Comparison of ENCODE assay signal across 9 cellular contexts in genomic region chr20:49824206-49824605, GRCh38. TPM values are rescaled to one million over a fixed set of nuclear protein-coding genes. Genes with fewer than 3 reads are reported as not detected.
DNase-seq lines count a peak whose midpoint lies in the region; ATAC-seq and TF ChIP-seq lines count a peak whose summit lies in the region.
"Had no signal": no experiment of that assay in that cellular context is flagged by ENCODE, and none has a peak within 500 bp of the region (broad histone marks: within the 10 kb centered on the region; RNA-seq: fewer than 3 reads in every experiment).

No MANE protein-coding gene starts in this region.

- H3K9me3 ChIP-seq in CD4-positive, alpha-beta T cell (ENCODE audit: control insufficient read depth, low read length), result no peaks in the 10 kb centered on the region
- no peaks in the 10 kb centered on the region for H3K9me3 ChIP-seq in IMR-90 (ENCODE audit: control insufficient read depth, insufficient read depth, low read length)
- no peaks in the 10 kb centered on the region for H3K9me3 ChIP-seq in psoas muscle
- no peaks in the 10 kb centered on the region for H3K9me3 ChIP-seq in tibial nerve
- H3K9me3 ChIP-seq: adrenal gland had no signal

- no peak overlapping the region for H3K18ac ChIP-seq in IMR-90 (ENCODE audit: low read depth, low read length)

- TF ChIP-seq RAD21 in IMR-90 (IDR thresholded peaks at IDR 0.05; ENCODE audit: low read length), result no peak

- peak overlapping the region; percentile 42 for H3K4me3 Mint-ChIP-seq in CD4-positive, alpha-beta T cell
- H3K4me3 Mint-ChIP-seq in central memory CD8-positive, alpha-beta T cell, result no peak overlapping the region

- H3K9me1 ChIP-seq in IMR-90 (ENCODE audit: insufficient read depth, low read length), result 0 out of 2 replicates have a peak, but pooled peaks cover 5% of the 10 kb centered on the region

- no peak overlapping the region for H2AFZ ChIP-seq in IMR-90 (replicated peaks; ENCODE audit: low read length, poor library complexity)

- H3K9ac ChIP-seq in IMR-90 (ENCODE audit: low read depth, low read length), result no peak overlapping the region

- CTCF ChIA-PET in CD4-positive, alpha-beta T cell (lab: Charles Lee), result interaction anchor here (0.7 kb wide), 1 partner anchor 21 kb away, joined by 3 read pairs; no protein-coding TSS in a partner anchor
- CTCF ChIA-PET in IMR-90 (lab: Yijun Ruan, JAX), result no interaction called here

- TF ChIP-seq POLR2A in IMR-90 (IDR thresholded peaks at IDR 0.05; ENCODE audit: low read depth, low read length), result no peak
- TF ChIP-seq POLR2A in tibial nerve (IDR thresholded peaks at IDR 0.05), result no peak

- H2BK120ac ChIP-seq in IMR-90 (ENCODE audit: low read depth, low read length), result no peak overlapping the region

- H2AK5ac ChIP-seq in IMR-90 (ENCODE audit: low read depth, low read length), result no peak overlapping the region

- H3K4me3 ChIP-seq in IMR-90 (ENCODE audit: insufficient read depth, low read depth, low read length) (no peak overlapping the region), psoas muscle (no peak overlapping the region), tibial nerve (no peak overlapping the region)
- H3K4me3 ChIP-seq: adrenal gland had no signal

- H3K4ac ChIP-seq in IMR-90 (ENCODE audit: low read depth, low read length), result no peak overlapping the region

- H4K8ac ChIP-seq in IMR-90 (ENCODE audit: low read depth in 2 of 2, low read length in 2 of 2), result no peak overlapping the region

- H3K27me3 Mint-ChIP-seq in CD4-positive, alpha-beta T cell, result no peaks in the 10 kb centered on the region
- H3K27me3 Mint-ChIP-seq in central memory CD8-positive, alpha-beta T cell, result no peaks in the 10 kb centered on the region

- H4K91ac ChIP-seq in IMR-90 (ENCODE audit: insufficient read depth, low read depth, low read length), result no peak overlapping the region

- H2BK15ac ChIP-seq in IMR-90 (ENCODE audit: low read depth, low read length), result no peak overlapping the region

- no peak for ATAC-seq in CD4-positive, alpha-beta T cell (ENCODE audit: poor library complexity)
- no peak for ATAC-seq in IMR-90 (ENCODE audit: low read depth)
- ATAC-seq in central memory CD8-positive, alpha-beta T cell (replicated peaks; ENCODE audit: extremely low read depth, poor library complexity, severe bottlenecking), result no peak
- ATAC-seq in psoas muscle, result peak in 3 of 4 donors; percentile 25 to 40 (median 37)
- ATAC-seq in HG02884 (IDR thresholded peaks at IDR 0.05; ENCODE audit: unreplicated experiment), result no peak

- H3K36me3 Mint-ChIP-seq in CD4-positive, alpha-beta T cell (ENCODE audit: low read depth), result peaks cover 72% of the 10 kb centered on the region
- H3K36me3 Mint-ChIP-seq in central memory CD8-positive, alpha-beta T cell (ENCODE audit: insufficient read depth), result peaks cover 40% of the 10 kb centered on the region

- peaks cover 5% of the 10 kb centered on the region; the same call in 1 of the 2 replicates for H4K20me1 ChIP-seq in IMR-90 (ENCODE audit: insufficient read depth, low read length)

- no peaks in the 10 kb centered on the region for H3K9me3 Mint-ChIP-seq in CD4-positive, alpha-beta T cell
- H3K9me3 Mint-ChIP-seq in central memory CD8-positive, alpha-beta T cell, result no peaks in the 10 kb centered on the region

- BruUV-seq in IMR-90 (replicated peaks; lab: Mats Ljungman, UMichigan), result no TSS peak

- H3K14ac ChIP-seq in IMR-90 (replicated peaks; ENCODE audit: low read depth, low read length), result no peak overlapping the region

- dilution Hi-C loops in IMR-90 (cut with HindIII; ENCODE audit: low sequenced_read_pairs, unreplicated experiment), result no loop called here

- H3K79me1 ChIP-seq in IMR-90 (ENCODE audit: low read depth in 1 of 2, low read length in 2 of 2), result peaks cover 5 to 22% of the 10 kb centered on the region in 2 experiments; a peak in 3 of 4 replicates

- no peak for TF ChIP-seq EP300 in tibial nerve (IDR thresholded peaks at IDR 0.05)

- no peak for TF ChIP-seq CTCF in CD4-positive, alpha-beta T cell (IDR thresholded peaks at IDR 0.05)
- TF ChIP-seq CTCF in IMR-90 (conservative IDR thresholded peaks at IDR 0.05; ENCODE audit: low read depth, low read length), result no peak
- TF ChIP-seq CTCF in psoas muscle (IDR thresholded peaks at IDR 0.05), result no peak
- TF ChIP-seq CTCF in tibial nerve (IDR thresholded peaks at IDR 0.05), result no peak

- WGBS in IMR-90 (ENCODE audit: extremely low coverage in 2 of 2, insufficient read length in 1 of 2), 2 experiments, result no CpG with 5 or more reads among the region's 2 CpGs
- 70 to 89% (median 84%) methylated on average over 2 of the region's 2 CpGs for WGBS in psoas muscle, 3 donors
- 88% methylated on average over 2 of the region's 2 CpGs for WGBS in tibial nerve, 2 donors

- H3K27ac Mint-ChIP-seq in CD4-positive, alpha-beta T cell, result peak overlapping the region; percentile 69
- H3K27ac Mint-ChIP-seq in central memory CD8-positive, alpha-beta T cell (ENCODE audit: low read depth), result peak overlapping the region; percentile 51

- H3K36me3 ChIP-seq in IMR-90 (ENCODE audit: control insufficient read depth, insufficient read depth, low read length) (peaks cover 17% of the 10 kb centered on the region), psoas muscle (ENCODE audit: insufficient read depth in 1 of 2, low read depth in 1 of 2) (peaks cover 7 to 55% of the 10 kb centered on the region in 2 donors), tibial nerve (peaks cover 0 to 62% (median 2%) of the 10 kb centered on the region in 3 donors)

- H3K4me1 ChIP-seq in IMR-90 (ENCODE audit: control insufficient read depth, insufficient read depth, low read length) (peaks cover 11% of the 10 kb centered on the region), psoas muscle (peaks cover 56% of the 10 kb centered on the region), tibial nerve (peaks cover 0 to 18% (median 6%) of the 10 kb centered on the region in 4 donors)

- intact Hi-C loops in CD4-positive, alpha-beta T cell (cut with DNase I, micrococcal nuclease), result no loop called here
- intact Hi-C loops in IMR-90 (cut with micrococcal nuclease) (no loop called here), psoas muscle (cut with DNase I) (loop anchor here in 1 of 2 donors (5.0 kb wide), 1 partner anchor 77 kb away; no protein-coding TSS in a partner anchor)

- POLR2A ChIA-PET in CD4-positive, alpha-beta T cell (lab: Charles Lee), result interaction anchor here (0.6 to 2.6 kb wide), 3 partner anchors 11 to 32 kb away, joined by 3 to 18 read pairs (median 3); partner anchors contain the start of gene SLC9A8
- POLR2A ChIA-PET in IMR-90 (lab: Charles Lee; ENCODE audit: unreplicated experiment), result interaction anchor here (1.5 kb wide), 1 partner anchor 11 kb away, joined by 5 read pairs; the partner anchor contains the start of gene SLC9A8

- no peak overlapping the region for H2BK20ac ChIP-seq in IMR-90 (ENCODE audit: low read depth, low read length)

- H2AK9ac ChIP-seq in IMR-90 (replicated peaks; ENCODE audit: low read depth, low read length, poor library complexity), result no peak overlapping the region

- no peak for DNase-seq in CD4-positive, alpha-beta T cell
- peak; percentile 23 for DNase-seq in IMR-90
- no peak for DNase-seq in central memory CD8-positive, alpha-beta T cell (ENCODE audit: low spot score in 2 of 2)
- DNase-seq in psoas muscle, result no peak
- no peak for DNase-seq in tibial nerve (ENCODE audit: low spot score in 2 of 2)
- no peak for DNase-seq in NCI-H2081 treated with DMSO at 0.1 percent for 48 hours (lab: John Stamatoyannopoulos, UW)
- DNase-seq: adrenal gland, cortex of kidney had no signal

- no peak overlapping the region for H3K4me2 ChIP-seq in IMR-90 (ENCODE audit: low read depth, low read length)

- no peak overlapping the region for H3K23ac ChIP-seq in IMR-90 (ENCODE audit: low read depth, low read length)

- no peak overlapping the region for H4K5ac ChIP-seq in IMR-90 (ENCODE audit: low read depth, low read length)

- H3K27me3 ChIP-seq in CD4-positive, alpha-beta T cell (ENCODE audit: control insufficient read depth, insufficient read depth, low read length), result no peaks in the 10 kb centered on the region
- H3K27me3 ChIP-seq in IMR-90 (ENCODE audit: control insufficient read depth, insufficient read depth, low read length) (no peaks in the 10 kb centered on the region), psoas muscle (ENCODE audit: insufficient read depth in 3 of 3, low read length in 2 of 3) (no peaks in the 10 kb centered on the region), tibial nerve (no peaks in the 10 kb centered on the region)
- H3K27me3 ChIP-seq: adrenal gland had no signal

- in situ Hi-C loops in IMR-90 (cut with MboI; ENCODE audit: low sequenced_read_pairs), result no loop called here

- no peak overlapping the region for H2BK5ac ChIP-seq in IMR-90 (ENCODE audit: low read depth, low read length, poor library complexity, severe bottlenecking)

- peaks cover 50% of the 10 kb centered on the region for H3K4me1 Mint-ChIP-seq in CD4-positive, alpha-beta T cell (ENCODE audit: low read depth)
- peaks cover 40% of the 10 kb centered on the region for H3K4me1 Mint-ChIP-seq in central memory CD8-positive, alpha-beta T cell

- H3K27ac ChIP-seq in CD4-positive, alpha-beta T cell (ENCODE audit: low read depth, low read length), result no peak overlapping the region
- H3K27ac ChIP-seq in IMR-90 (ENCODE audit: insufficient read depth, low read length) (no peak overlapping the region), psoas muscle (peak overlapping the region; percentile 89), tibial nerve (no peak overlapping the region)

- H3K56ac ChIP-seq in IMR-90 (ENCODE audit: extremely low read depth, insufficient read depth, low read length), result no peak overlapping the region

TF ChIP-seq in IMR-90, 13 proteins besides CTCF, POLR2A, EP300 and RAD21 (continues in another document):
- no peak for TF ChIP-seq SMC3 (IDR thresholded peaks at IDR 0.05; ENCODE audit: low read depth, low read length)
- TF ChIP-seq RCOR1 (IDR thresholded peaks at IDR 0.05; ENCODE audit: insufficient replicate concordance, low read length), result no peak
- TF ChIP-seq, protein P1, sequence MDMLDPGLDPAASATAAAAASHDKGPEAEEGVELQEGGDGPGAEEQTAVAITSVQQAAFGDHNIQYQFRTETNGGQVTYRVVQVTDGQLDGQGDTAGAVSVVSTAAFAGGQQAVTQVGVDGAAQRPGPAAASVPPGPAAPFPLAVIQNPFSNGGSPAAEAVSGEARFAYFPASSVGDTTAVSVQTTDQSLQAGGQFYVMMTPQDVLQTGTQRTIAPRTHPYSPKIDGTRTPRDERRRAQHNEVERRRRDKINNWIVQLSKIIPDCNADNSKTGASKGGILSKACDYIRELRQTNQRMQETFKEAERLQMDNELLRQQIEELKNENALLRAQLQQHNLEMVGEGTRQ (IDR thresholded peaks at IDR 0.05; ENCODE audit: low read depth, low read length), result no peak
- TF ChIP-seq CEBPB (IDR thresholded peaks at IDR 0.05; ENCODE audit: low read depth, low read length), result no peak
- no peak for TF ChIP-seq MAZ (IDR thresholded peaks at IDR 0.05; ENCODE audit: borderline replicate concordance, low read depth, low read length)

RNA-seq across cellular contexts. Expression of gene SLC9A8, which starts 11.6 kb away (rescaled TPM):
- 10 to 100 TPM; 29.5 to 30.2 TPM for total RNA-seq in CD4-positive, alpha-beta T cell
- total RNA-seq in IMR-90 (2012; rRNA removed) (3.6 and 5.0 TPM in 2 replicates), psoas muscle (10 to 100 TPM in 3 of 4 donors, 1 to 10 TPM in 1; 8.2 to 19.4 (median 11.2) TPM), tibial nerve (10 to 100 TPM in 3 of 4 donors, 1 to 10 TPM in 1; 8.2 to 17.3 (median 12.1) TPM)
- polyA plus RNA-seq in IMR-90 (2012; rRNA removed) (4.0 and 4.1 TPM in 2 replicates), psoas muscle (10 to 100 TPM in 1 of 3 donors, 1 to 10 TPM in 2; 6.1 to 11.4 (median 6.3) TPM)
- 1.5 and 2.1 TPM in 2 replicates for polyA plus RNA-seq in IMR-90 (2012; cell fraction: cytosol; rRNA removed)
- polyA plus RNA-seq in IMR-90 (2012; cell fraction: nucleus; rRNA removed; ENCODE audit: low replicate concordance), result 17.0 and 18.2 TPM in 2 replicates

Comparison
In these comparisons a context has a peak if more than half of its experiments do, and no peak if none do; other contexts are left out.
1. ATAC-seq: peak in psoas muscle (3 of 4); none in CD4-positive, alpha-beta T cell (single experiment), IMR-90 (single experiment), central memory CD8-positive, alpha-beta T cell (single experiment) and HG02884 (single experiment).